ENCODE assay signal across 9 cellular contexts in genomic region chr11:65522640-65523322, GRCh38. TPM values are rescaled to one million over a fixed set of nuclear protein-coding genes. Genes with fewer than 3 reads are reported as not detected.
DNase-seq lines count a peak whose midpoint lies in the region; ATAC-seq and TF ChIP-seq lines count a peak whose summit lies in the region.
"Had no signal": no experiment of that assay in that cellular context is flagged by ENCODE, and none has a peak within 500 bp of the region (broad histone marks: within the 10 kb centered on the region; RNA-seq: fewer than 3 reads in every experiment).

No MANE protein-coding gene starts in this region.

- peak overlapping the region; percentile 63 to 73 (median 72) for H3K4me3 Mint-ChIP-seq in T-cell
- H3K4me3 Mint-ChIP-seq in effector memory CD8-positive, alpha-beta T cell: peak overlapping the region; percentile 25 to 42
- H3K4me3 Mint-ChIP-seq in chondrocyte (ENCODE audit: unreplicated experiment): no peak overlapping the region

- peak; percentile 34 to 36 for DNase-seq in NOMO-1 (lab: John Stamatoyannopoulos, UW; ENCODE audit: unreplicated experiment in 2 of 2)
- DNase-seq in NOMO-1 treated with dmso at 0.1 percent for 144 hours (lab: John Stamatoyannopoulos, UW; ENCODE audit: unreplicated experiment): no peak
- peak in 5 of 34 experiments; percentile 33 to 56 (median 44) for DNase-seq in T-cell
- no peak for DNase-seq in effector memory CD8-positive, alpha-beta T cell
- DNase-seq in stimulated activated CD8-positive, alpha-beta memory T cell treated with anti-CD3 and anti-CD28 coated beads, Interleukin-4, amount 100 ng/mL, for 48 hours: peak; percentile 51
- DNase-seq in cerebellum (ENCODE audit: low spot score): no peak
- DNase-seq in chondrocyte (ENCODE audit: low spot score): no peak
- DNase-seq in AG08395 (ENCODE audit: low spot score): no peak
- DNase-seq: NCI-H1436 had no signal

- H3K27ac Mint-ChIP-seq in T-cell (peak overlapping the region; percentile 86 to 93), chondrocyte (ENCODE audit: unreplicated experiment) (no peak overlapping the region)
- H3K27ac Mint-ChIP-seq in effector memory CD8-positive, alpha-beta T cell: no peak overlapping the region

- POLR2A ChIA-PET in T-cell (lab: Charles Lee): no interaction called here

- no peak for TF ChIP-seq CTCF in chondrocyte (IDR thresholded peaks at IDR 0.05)

- H3K27me3 Mint-ChIP-seq in T-cell (peaks cover 0 to 2% of the 10 kb centered on the region in 2 donors), chondrocyte (ENCODE audit: low read depth) (no peaks in the 10 kb centered on the region)
- H3K27me3 Mint-ChIP-seq in effector memory CD8-positive, alpha-beta T cell: no peaks in the 10 kb centered on the region

- CTCF ChIA-PET in T-cell (lab: Charles Lee): no interaction called here

- H3K4me1 Mint-ChIP-seq in T-cell (peaks cover 40 to 49% (median 45%) of the 10 kb centered on the region in 3 donors), chondrocyte (ENCODE audit: low read depth) (peaks cover 36% of the 10 kb centered on the region)
- H3K4me1 Mint-ChIP-seq in effector memory CD8-positive, alpha-beta T cell (ENCODE audit: low read depth in 2 of 2): peaks cover 21 to 22% of the 10 kb centered on the region in 2 donors

- no peaks in the 10 kb centered on the region for H3K9me3 Mint-ChIP-seq in T-cell
- H3K9me3 Mint-ChIP-seq in effector memory CD8-positive, alpha-beta T cell: no peaks in the 10 kb centered on the region
- H3K9me3 Mint-ChIP-seq in chondrocyte (ENCODE audit: low read depth): no peaks in the 10 kb centered on the region

- peak; percentile 2 to 53 (median 35) for ATAC-seq in T-cell (replicated peaks in 1 of 4)
- ATAC-seq in effector memory CD8-positive, alpha-beta T cell (replicated peaks): no peak

- peaks cover 8% of the 10 kb centered on the region for H3K36me3 Mint-ChIP-seq in T-cell
- peaks cover 8% of the 10 kb centered on the region for H3K36me3 Mint-ChIP-seq in effector memory CD8-positive, alpha-beta T cell (ENCODE audit: insufficient read depth)
- H3K36me3 Mint-ChIP-seq in chondrocyte (ENCODE audit: low read depth): peaks cover 6% of the 10 kb centered on the region

RNA-seq across cellular contexts. Expression of gene SCYL1, which starts 2.1 kb away (rescaled TPM):
- total RNA-seq in T-cell: 10 to 100 TPM; 66.4 to 96.8 (median 76.8) TPM
- 30.7 TPM for total RNA-seq in cerebellum
- total RNA-seq in chondrocyte: 108 to 123 TPM (median 120 TPM) in 3 replicates

RNA-seq across cellular contexts. Expression of gene MALAT1, which starts 23.9 kb away (rescaled TPM):
- total RNA-seq in T-cell (over 10,000 TPM; 21,382 to 33,585 (median 22,045) TPM), cerebellum (17,703 TPM), chondrocyte (11,810 to 14,376 TPM (median 12,130 TPM) in 3 replicates)

RNA-seq across cellular contexts. Expression of gene LTBP3, which starts 35.4 kb away (rescaled TPM):
- total RNA-seq in T-cell: 100 to 1,000 TPM; 200 to 364 (median 284) TPM
- total RNA-seq in cerebellum: 27.9 TPM
- total RNA-seq in chondrocyte: 264 to 272 TPM (median 271 TPM) in 3 replicates

RNA-seq across cellular contexts. Expression of gene ZNRD2, which starts 47.5 kb away (rescaled TPM):
- total RNA-seq in T-cell (10 to 100 TPM; 32.5 to 36.9 (median 34.5) TPM), cerebellum (14.3 TPM), chondrocyte (26.4 to 32.1 TPM (median 28.1 TPM) in 3 replicates)

RNA-seq across cellular contexts. Expression of gene FAM89B, which starts 49.6 kb away (rescaled TPM):
- total RNA-seq in T-cell (10 to 100 TPM; 36.3 to 72.9 (median 69.3) TPM), cerebellum (24.7 TPM), chondrocyte (84.8 to 91.9 TPM (median 86.8 TPM) in 3 replicates)

Comparison
In these comparisons a context has a peak if more than half of its experiments do, and no peak if none do; other contexts are left out.
1. DNase-seq: peak in NOMO-1 (2 of 2) and stimulated activated CD8-positive, alpha-beta memory T cell treated with anti-CD3 and anti-CD28 coated beads, Interleukin-4, amount 100 ng/mL, for 48 hours (single experiment); none in NOMO-1 treated with dmso at 0.1 percent for 144 hours (single experiment), effector memory CD8-positive, alpha-beta T cell (0 of 3), cerebellum (single experiment), chondrocyte (single experiment) and AG08395 (single experiment).
2. H3K27ac Mint-ChIP-seq: peak in T-cell (2 of 2); none in effector memory CD8-positive, alpha-beta T cell (0 of 2) and chondrocyte (single experiment).